Comparison of ENCODE assay signal across 1 cellular context in the genomic region with DNA sequence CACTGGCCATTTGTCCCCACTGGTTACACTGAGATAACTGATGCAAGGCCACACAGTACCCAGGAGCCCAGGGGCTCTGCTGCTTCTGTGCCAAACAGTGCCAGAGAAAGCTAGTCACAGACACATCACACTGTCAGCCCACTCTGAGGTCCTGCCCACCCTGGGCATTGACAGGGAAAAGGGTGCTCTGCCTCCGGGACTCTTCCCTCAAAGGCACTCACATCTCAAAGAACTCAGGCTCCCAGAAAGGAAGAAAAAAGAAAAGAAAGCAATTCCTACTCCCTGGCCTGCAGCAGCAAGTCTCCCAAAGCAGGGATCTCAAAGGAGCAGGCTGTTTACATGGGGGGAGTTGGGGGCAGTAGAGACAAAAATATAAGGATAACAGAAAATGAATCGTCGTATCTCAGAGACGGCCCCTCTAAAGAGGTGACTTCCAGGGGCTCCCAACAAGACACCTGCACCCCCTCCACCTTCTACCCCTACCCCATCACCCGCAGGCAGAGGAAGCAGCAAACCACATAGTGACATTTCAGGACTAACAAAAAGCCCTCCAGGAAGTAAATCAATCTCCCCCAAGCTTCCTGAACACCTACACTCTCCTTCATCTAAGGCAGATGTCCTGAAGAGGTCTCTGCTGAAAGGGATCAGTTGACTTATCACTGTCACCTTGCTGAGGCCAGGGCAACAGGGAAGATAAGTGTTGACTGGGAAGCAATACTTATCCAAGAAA.
TF ChIP-seq lines count a peak whose summit lies in the region.

No MANE protein-coding gene starts in this region.

TF ChIP-seq in HepG2, 621 proteins besides CTCF, POLR2A, EP300 and RAD21:
- TF ChIP-seq, protein P1, sequence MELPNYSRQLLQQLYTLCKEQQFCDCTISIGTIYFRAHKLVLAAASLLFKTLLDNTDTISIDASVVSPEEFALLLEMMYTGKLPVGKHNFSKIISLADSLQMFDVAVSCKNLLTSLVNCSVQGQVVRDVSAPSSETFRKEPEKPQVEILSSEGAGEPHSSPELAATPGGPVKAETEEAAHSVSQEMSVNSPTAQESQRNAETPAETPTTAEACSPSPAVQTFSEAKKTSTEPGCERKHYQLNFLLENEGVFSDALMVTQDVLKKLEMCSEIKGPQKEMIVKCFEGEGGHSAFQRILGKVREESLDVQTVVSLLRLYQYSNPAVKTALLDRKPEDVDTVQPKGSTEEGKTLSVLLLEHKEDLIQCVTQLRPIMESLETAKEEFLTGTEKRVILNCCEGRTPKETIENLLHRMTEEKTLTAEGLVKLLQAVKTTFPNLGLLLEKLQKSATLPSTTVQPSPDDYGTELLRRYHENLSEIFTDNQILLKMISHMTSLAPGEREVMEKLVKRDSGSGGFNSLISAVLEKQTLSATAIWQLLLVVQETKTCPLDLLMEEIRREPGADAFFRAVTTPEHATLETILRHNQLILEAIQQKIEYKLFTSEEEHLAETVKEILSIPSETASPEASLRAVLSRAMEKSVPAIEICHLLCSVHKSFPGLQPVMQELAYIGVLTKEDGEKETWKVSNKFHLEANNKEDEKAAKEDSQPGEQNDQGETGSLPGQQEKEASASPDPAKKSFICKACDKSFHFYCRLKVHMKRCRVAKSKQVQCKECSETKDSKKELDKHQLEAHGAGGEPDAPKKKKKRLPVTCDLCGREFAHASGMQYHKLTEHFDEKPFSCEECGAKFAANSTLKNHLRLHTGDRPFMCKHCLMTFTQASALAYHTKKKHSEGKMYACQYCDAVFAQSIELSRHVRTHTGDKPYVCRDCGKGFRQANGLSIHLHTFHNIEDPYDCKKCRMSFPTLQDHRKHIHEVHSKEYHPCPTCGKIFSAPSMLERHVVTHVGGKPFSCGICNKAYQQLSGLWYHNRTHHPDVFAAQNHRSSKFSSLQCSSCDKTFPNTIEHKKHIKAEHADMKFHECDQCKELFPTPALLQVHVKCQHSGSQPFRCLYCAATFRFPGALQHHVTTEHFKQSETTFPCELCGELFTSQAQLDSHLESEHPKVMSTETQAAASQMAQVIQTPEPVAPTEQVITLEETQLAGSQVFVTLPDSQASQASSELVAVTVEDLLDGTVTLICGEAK (IDR thresholded peaks at IDR 0.05): no peak
- TF ChIP-seq, protein P1 (CRISPR knock-in tag; IDR thresholded peaks at IDR 0.05): no peak
- TF ChIP-seq ZNF430 (CRISPR knock-in tag; IDR thresholded peaks at IDR 0.05) (no peak), ZFY (CRISPR knock-in tag; IDR thresholded peaks at IDR 0.05) (no peak), SNRNP70 (IDR thresholded peaks at IDR 0.05; ENCODE audit: low read depth, low read length) (no peak)
- TF ChIP-seq, protein P2, sequence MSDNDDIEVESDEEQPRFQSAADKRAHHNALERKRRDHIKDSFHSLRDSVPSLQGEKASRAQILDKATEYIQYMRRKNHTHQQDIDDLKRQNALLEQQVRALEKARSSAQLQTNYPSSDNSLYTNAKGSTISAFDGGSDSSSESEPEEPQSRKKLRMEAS (IDR thresholded peaks at IDR 0.05): no peak
